ENCODE assay signal across 8 cellular contexts in the genomic region with DNA sequence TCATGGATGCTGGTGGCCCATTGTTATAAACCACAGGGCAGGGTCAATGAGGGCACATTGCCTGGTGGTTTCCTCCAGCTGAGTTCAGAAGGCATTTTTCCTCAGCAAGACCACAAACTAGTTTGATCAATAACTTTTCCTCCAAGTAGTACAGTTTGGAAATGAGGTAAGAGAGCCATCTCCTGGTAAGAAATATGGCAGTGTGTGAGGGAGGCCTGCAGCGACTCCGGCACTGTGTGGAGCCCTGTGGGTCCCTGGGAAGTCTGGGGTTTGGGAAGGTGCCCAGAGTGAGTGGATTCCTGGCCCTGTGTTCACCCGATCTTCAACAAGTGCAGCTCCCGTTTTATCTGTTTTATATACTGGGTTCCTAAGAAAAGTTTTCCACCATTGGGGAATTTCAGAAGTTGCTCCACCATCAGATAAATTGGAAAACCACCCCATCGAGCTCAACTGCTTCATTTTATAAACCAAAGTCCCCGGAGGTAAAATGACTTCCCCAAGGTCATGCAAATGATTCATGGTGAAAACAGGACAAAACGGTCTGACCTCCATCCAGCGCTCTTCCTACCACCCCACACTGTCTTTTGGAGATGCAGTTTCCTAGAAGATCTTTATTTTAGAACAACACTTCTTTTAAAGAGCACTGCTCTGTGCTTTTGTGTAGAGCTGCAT.
DNase-seq lines count a peak whose midpoint lies in the region; ATAC-seq and TF ChIP-seq lines count a peak whose summit lies in the region.

No MANE protein-coding gene starts in this region.

- CTCF ChIA-PET in GM10248 (lab: Yijun Ruan, JAX), result interaction anchor here (0.8 to 5.0 kb wide), 8 partner anchors 10 to 46 kb away, joined by 3 to 81 read pairs (median 4); no protein-coding TSS in a partner anchor

- POLR2A ChIA-PET in GM10248 (lab: Yijun Ruan, JAX), result no interaction called here

- H3K9me3 ChIP-seq in T-helper 17 cell (ENCODE audit: control insufficient read depth, low read length, poor library complexity, severe bottlenecking), result no peaks in the 10 kb centered on the region

- H3K27ac Mint-ChIP-seq in T-helper 17 cell, result peak overlapping the region; percentile 77

- no peaks in the 10 kb centered on the region for H3K36me3 Mint-ChIP-seq in T-helper 17 cell (ENCODE audit: low read depth)

- TF ChIP-seq CTCF in 22Rv1 (IDR thresholded peaks at IDR 0.05) (peak; percentile 11; the same call in 1 of the 2 replicates), GM10248 (IDR thresholded peaks at IDR 0.05; ENCODE audit: control extremely low read depth, extremely low read depth, low read depth, missing control alignments) (peak; percentile 22)

- H3K4me1 Mint-ChIP-seq in T-helper 17 cell, result peaks cover 35% of the 10 kb centered on the region

- DNase-seq in GM10248 (ENCODE audit: extremely low spot score) (no peak), T-helper 17 cell (no peak), glomerular visceral epithelial cell (ENCODE audit: extremely low spot score) (peak; percentile 88), globus pallidus (ENCODE audit: low spot score) (no peak), UCSD-AML1 (lab: John Stamatoyannopoulos, UW; ENCODE audit: unreplicated experiment) (no peak), NCI-H187 treated with DMSO at 0.1 percent for 48 hours (lab: John Stamatoyannopoulos, UW) (no peak)

- ATAC-seq in T-helper 17 cell (peak; percentile 88), GM21447 (IDR thresholded peaks at IDR 0.05; ENCODE audit: unreplicated experiment) (no peak)

- peak overlapping the region; percentile 78 for H3K4me3 Mint-ChIP-seq in T-helper 17 cell

- H3K27me3 Mint-ChIP-seq in T-helper 17 cell, result no peaks in the 10 kb centered on the region

- H3K27ac ChIP-seq in 22Rv1, result no peak overlapping the region
